8 cellular contexts compared by ENCODE assay signal in genomic region chr2:175180701-175181103, GRCh38. TPM values are rescaled to one million over a fixed set of nuclear protein-coding genes. Genes with fewer than 3 reads are reported as not detected.
A peak's percentile ranks its signal among the peaks of the same experiment; 100 is the strongest.
DNase-seq lines count a peak whose midpoint lies in the region; ATAC-seq and TF ChIP-seq lines count a peak whose summit lies in the region.

No MANE protein-coding gene starts in this region.

- H3K4me3 Mint-ChIP-seq in CD14-positive monocyte, result peak overlapping the region; percentile 87 to 96

- H3K4me3 ChIP-seq in skeletal muscle cell (ENCODE audit: low read depth, low read length), result peak overlapping the region; percentile 95

- in situ Hi-C loops in SK-MEL-5 (cut with HindIII; ENCODE audit: low pct_unique_long_range_greater_than_20kb, low sequenced_read_pairs), result no loop called here

- peaks cover 0 to 4% (median 2%) of the 10 kb centered on the region in 7 donors for H3K9me3 Mint-ChIP-seq in CD14-positive monocyte

- DNase-seq in CD14-positive monocyte (ENCODE audit: low spot score) (no peak), SK-MEL-5 (ENCODE audit: low read depth, low spot score) (peak; percentile 54), amniotic stem cell (lab: John Stamatoyannopoulos, UW) (peak; percentile 48), hepatic stellate cell (ENCODE audit: low spot score) (peak; percentile 35), skeletal muscle cell (ENCODE audit: low read depth) (no peak), NCI-H187 treated with DMSO at 0.1 percent for 48 hours (lab: John Stamatoyannopoulos, UW) (no peak)

- peak overlapping the region; percentile 88 to 95 (median 93) for H3K27ac Mint-ChIP-seq in CD14-positive monocyte

- TF ChIP-seq CTCF in CD14-positive monocyte (IDR thresholded peaks at IDR 0.05), result no peak

- H3K4me1 Mint-ChIP-seq in CD14-positive monocyte, result peaks cover 16% of the 10 kb centered on the region

- intact Hi-C loops in CD14-positive monocyte (cut with micrococcal nuclease), result no loop called here

- ATAC-seq in GM19328 (IDR thresholded peaks at IDR 0.05; ENCODE audit: unreplicated experiment) (peak; percentile 61), HG03442 (IDR thresholded peaks at IDR 0.05; ENCODE audit: unreplicated experiment) (peak; percentile 45)

- H3K27me3 Mint-ChIP-seq in CD14-positive monocyte (ENCODE audit: low read depth in 3 of 3), result no peaks in the 10 kb centered on the region

- peaks cover 37 to 39% of the 10 kb centered on the region in 2 donors for H3K36me3 Mint-ChIP-seq in CD14-positive monocyte

RNA-seq across cellular contexts. Expression of gene ATP5MC3, which starts 0.8 kb away (rescaled TPM):
- polyA plus RNA-seq in CD14-positive monocyte, result 100 to 1,000 TPM; 493 to 533 TPM
- total RNA-seq in SK-MEL-5 (2014; rRNA removed; shearing (Covaris generic)), result 359 and 406 TPM in 2 replicates
- 367 and 434 TPM in 2 replicates for polyA plus RNA-seq in SK-MEL-5 (2015; cell fraction: cytosol; rRNA removed)
- 98.4 and 125 TPM in 2 replicates for polyA plus RNA-seq in SK-MEL-5 (2015; cell fraction: nucleus; rRNA removed)

RNA-seq across cellular contexts. Expression of gene ATF2, which starts 12.7 kb away (rescaled TPM):
- 10 to 100 TPM; 17.4 to 22.1 TPM for polyA plus RNA-seq in CD14-positive monocyte
- 30.2 and 40.4 TPM in 2 replicates for total RNA-seq in SK-MEL-5 (2014; rRNA removed; shearing (Covaris generic))
- polyA plus RNA-seq in SK-MEL-5 (2015; cell fraction: cytosol; rRNA removed), result 18.8 and 24.2 TPM in 2 replicates
- 37.4 and 53.0 TPM in 2 replicates for polyA plus RNA-seq in SK-MEL-5 (2015; cell fraction: nucleus; rRNA removed)

Comparison
In these comparisons a context has a peak if more than half of its experiments do, and no peak if none do; other contexts are left out.
1. DNase-seq: peak in SK-MEL-5 (single experiment), amniotic stem cell (single experiment) and hepatic stellate cell (single experiment); none in CD14-positive monocyte (single experiment), skeletal muscle cell (single experiment) and NCI-H187 treated with DMSO at 0.1 percent for 48 hours (single experiment).